ENCODE assay signal across 28 cellular contexts in the genomic region with DNA sequence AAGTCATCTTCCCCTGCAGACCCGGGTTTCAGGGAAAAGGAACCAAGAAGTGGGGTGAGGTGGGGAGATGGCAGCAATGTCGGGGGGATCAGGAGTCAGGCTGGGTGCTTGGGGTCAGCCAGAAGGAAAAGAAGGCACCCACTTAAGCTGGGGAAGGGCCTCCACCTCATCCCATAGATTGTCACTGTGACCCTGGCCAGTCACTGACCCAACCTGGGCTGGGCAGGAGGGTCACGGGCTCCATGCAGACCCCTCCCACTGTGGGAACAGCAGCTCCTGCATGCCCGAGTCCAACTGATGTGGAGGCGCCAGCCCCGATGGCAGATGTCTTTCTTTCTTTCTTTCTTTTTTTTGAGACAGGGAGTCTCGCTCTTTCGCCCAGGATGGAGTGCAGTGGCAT. TPM values are rescaled to one million over a fixed set of nuclear protein-coding genes. Genes with fewer than 3 reads are reported as not detected.
A peak's percentile ranks its signal among the peaks of the same experiment; 100 is the strongest.
DNase-seq lines count a peak whose midpoint lies in the region; ATAC-seq and TF ChIP-seq lines count a peak whose summit lies in the region.
"Had no signal": no experiment of that assay in that cellular context is flagged by ENCODE, and none has a peak within 500 bp of the region (broad histone marks: within the 10 kb centered on the region; RNA-seq: fewer than 3 reads in every experiment).

No MANE protein-coding gene starts in this region.

- CTCF ChIA-PET in MCF 10A (lab: Yijun Ruan, JAX), result interaction anchor here (2.6 kb wide), 1 partner anchor 12 kb away, joined by 12 read pairs; no protein-coding TSS in a partner anchor

- peak overlapping the region; percentile 32 for H3K27ac Mint-ChIP-seq in MCF 10A (ENCODE audit: low read depth, unreplicated experiment)
- H3K27ac Mint-ChIP-seq in T-helper 2 cell treated with Interferon-gamma antibody and Interleukin-4, amounts not matched to agents 5 μg/mL and 100 μg/mL, for 36 hours, result no peak overlapping the region
- H3K27ac Mint-ChIP-seq: activated CD8-positive, alpha-beta T cell treated with anti-CD3 and anti-CD28 coated beads, Interleukin-2, amount 10 ng/mL, durations not matched to agents 7 days and 5 days; memory B cell; stimulated activated effector memory CD8-positive, alpha-beta T cell treated with anti-CD3 and anti-CD28 coated beads, Interleukin-12 subunit alpha, Interleukin-12 subunit beta, amount 100 ng/mL, for 72 hours had no signal

- H3K36me3 Mint-ChIP-seq in MCF 10A (ENCODE audit: insufficient read depth, unreplicated experiment), result no peaks in the 10 kb centered on the region
- no peaks in the 10 kb centered on the region for H3K36me3 Mint-ChIP-seq in T-helper 2 cell treated with Interferon-gamma antibody and Interleukin-4, amounts not matched to agents 5 μg/mL and 100 μg/mL, for 36 hours (ENCODE audit: low read depth)
- H3K36me3 Mint-ChIP-seq: stimulated activated effector memory CD8-positive, alpha-beta T cell treated with anti-CD3 and anti-CD28 coated beads, Interleukin-12 subunit alpha, Interleukin-12 subunit beta, amount 100 ng/mL, for 72 hours had no signal

- H3K9me3 Mint-ChIP-seq in MCF 10A (ENCODE audit: unreplicated experiment), result no peaks in the 10 kb centered on the region
- no peaks in the 10 kb centered on the region for H3K9me3 Mint-ChIP-seq in T-helper 2 cell treated with Interferon-gamma antibody and Interleukin-4, amounts not matched to agents 5 μg/mL and 100 μg/mL, for 36 hours
- H3K9me3 Mint-ChIP-seq: CD4-positive, alpha-beta memory T cell; memory B cell; naive thymus-derived CD8-positive, alpha-beta T cell; stimulated activated effector memory CD8-positive, alpha-beta T cell treated with anti-CD3 and anti-CD28 coated beads, Interleukin-12 subunit alpha, Interleukin-12 subunit beta, amount 100 ng/mL, for 72 hours had no signal

- ATAC-seq in right cardiac atrium (no peak), upper lobe of left lung (ENCODE audit: low FRiP score in 2 of 2) (no peak), HG03565 (IDR thresholded peaks at IDR 0.05; ENCODE audit: unreplicated experiment) (no peak)
- ATAC-seq: activated CD8-positive, alpha-beta T cell treated with anti-CD3 and anti-CD28 coated beads, Interleukin-2, amount 10 ng/mL, durations not matched to agents 7 days and 5 days; HCT116; K562; naive thymus-derived CD8-positive, alpha-beta T cell; stimulated activated effector memory CD8-positive, alpha-beta T cell treated with anti-CD3 and anti-CD28 coated beads, Interleukin-12 subunit alpha, Interleukin-12 subunit beta, amount 100 ng/mL, for 72 hours had no signal

- H3K4me3 Mint-ChIP-seq in MCF 10A (ENCODE audit: unreplicated experiment), result no peak overlapping the region
- no peak overlapping the region for H3K4me3 Mint-ChIP-seq in T-helper 2 cell treated with Interferon-gamma antibody and Interleukin-4, amounts not matched to agents 5 μg/mL and 100 μg/mL, for 36 hours
- H3K4me3 Mint-ChIP-seq: activated CD8-positive, alpha-beta T cell treated with anti-CD3 and anti-CD28 coated beads, Interleukin-2, amount 10 ng/mL, durations not matched to agents 7 days and 5 days; CD4-positive, alpha-beta memory T cell; memory B cell; stimulated activated effector memory CD8-positive, alpha-beta T cell treated with anti-CD3 and anti-CD28 coated beads, Interleukin-12 subunit alpha, Interleukin-12 subunit beta, amount 100 ng/mL, for 72 hours had no signal

- H3K4me1 Mint-ChIP-seq in MCF 10A (ENCODE audit: insufficient read depth, unreplicated experiment), result peaks cover 6% of the 10 kb centered on the region
- no peaks in the 10 kb centered on the region for H3K4me1 Mint-ChIP-seq in T-helper 2 cell treated with Interferon-gamma antibody and Interleukin-4, amounts not matched to agents 5 μg/mL and 100 μg/mL, for 36 hours (ENCODE audit: low read depth)
- H3K4me1 Mint-ChIP-seq: CD4-positive, alpha-beta memory T cell; memory B cell; naive thymus-derived CD8-positive, alpha-beta T cell; stimulated activated effector memory CD8-positive, alpha-beta T cell treated with anti-CD3 and anti-CD28 coated beads, Interleukin-12 subunit alpha, Interleukin-12 subunit beta, amount 100 ng/mL, for 72 hours had no signal

- no peak for TF ChIP-seq CTCF in MCF 10A (IDR thresholded peaks at IDR 0.05; ENCODE audit: unreplicated experiment)
- no peak for TF ChIP-seq CTCF in breast epithelium (IDR thresholded peaks at IDR 0.05)
- no peak for TF ChIP-seq CTCF in prostate gland (IDR thresholded peaks at IDR 0.05)
- TF ChIP-seq CTCF in upper lobe of left lung (IDR thresholded peaks at IDR 0.05), result no peak

- DNase-seq in MCF 10A (ENCODE audit: unreplicated experiment) (no peak), breast epithelium (ENCODE audit: low spot score in 2 of 2) (no peak), right cardiac atrium (no peak), prostate gland (ENCODE audit: low spot score) (no peak), upper lobe of left lung (peak in 1 of 2 donors; percentile 41), ureter (ENCODE audit: low spot score) (no peak)
- DNase-seq in T-helper 2 cell treated with Interferon-gamma antibody and Interleukin-4, amounts not matched to agents 5 μg/mL and 100 μg/mL, for 36 hours (ENCODE audit: low spot score), result no peak
- DNase-seq: activated CD4-positive, CD25-positive, alpha-beta regulatory T cell treated with anti-CD3 and anti-CD28 coated beads, Interleukin-2, amount 50 U/mL, for 72 hours; activated CD8-positive, alpha-beta T cell treated with anti-CD3 and anti-CD28 coated beads, Interleukin-2, amount 10 ng/mL, durations not matched to agents 7 days and 5 days; activated naive CD4-positive, alpha-beta T cell; CD4-positive, alpha-beta memory T cell; dermis blood vessel endothelial cell; DMS 273 treated with DMSO at 0.1 percent for 48 hours; foreskin melanocyte; kidney; naive thymus-derived CD8-positive, alpha-beta T cell; NCI-H146; NCI-H2171 treated with DMSO at 0.1 percent for 48 hours; NCI-H69; stimulated activated CD4-positive, alpha-beta T cell treated with anti-CD3 and anti-CD28 coated beads, Interleukin-2, amount 100 ng/mL, for 24 hours; testis had no signal

- 83% methylated on average over 8 of the region's 8 CpGs for WGBS in right cardiac atrium
- 69% methylated on average over 8 of the region's 8 CpGs for WGBS in prostate gland
- WGBS in upper lobe of left lung, 2 donors, result 78 to 83% methylated on average over 8 of the region's 8 CpGs

- H3K27ac ChIP-seq in breast epithelium, result peak overlapping the region in 1 of 2 donors; percentile 63
- peak overlapping the region; percentile 69 for H3K27ac ChIP-seq in right cardiac atrium (ENCODE audit: low read length)
- peak overlapping the region; percentile 12 to 34 for H3K27ac ChIP-seq in prostate gland
- H3K27ac ChIP-seq in upper lobe of left lung, result peak overlapping the region; percentile 26 to 71 (median 64)
- H3K27ac ChIP-seq: 22Rv1, parathyroid adenoma had no signal

- H3K4me1 ChIP-seq in breast epithelium, result no peaks in the 10 kb centered on the region
- H3K4me1 ChIP-seq in right cardiac atrium (ENCODE audit: control insufficient read depth, insufficient read depth, low read length), result peaks cover 13% of the 10 kb centered on the region
- no peaks in the 10 kb centered on the region for H3K4me1 ChIP-seq in prostate gland (replicated peaks)
- H3K4me1 ChIP-seq in upper lobe of left lung, result peaks cover 16 to 18% (median 17%) of the 10 kb centered on the region in 4 donors
- H3K4me1 ChIP-seq: parathyroid adenoma had no signal

- intact Hi-C loops in MCF 10A (cut with micrococcal nuclease) (no loop called here), breast epithelium (cut with DNase I; ENCODE audit: low total_unique reads) (no loop called here), right cardiac atrium (cut with DNase I) (no loop called here), prostate gland (cut with DNase I) (no loop called here)

- no peak for TF ChIP-seq POLR2A in breast epithelium (IDR thresholded peaks at IDR 0.05)
- TF ChIP-seq POLR2A in prostate gland (IDR thresholded peaks at IDR 0.05), result no peak
- TF ChIP-seq POLR2A in upper lobe of left lung (IDR thresholded peaks at IDR 0.05), result no peak

- no peak for TF ChIP-seq EP300 in upper lobe of left lung (IDR thresholded peaks at IDR 0.05)

- H3K27me3 ChIP-seq in breast epithelium, result no peaks in the 10 kb centered on the region
- H3K27me3 ChIP-seq in right cardiac atrium (ENCODE audit: control insufficient read depth, insufficient read depth), result no peaks in the 10 kb centered on the region
- H3K27me3 ChIP-seq in prostate gland (replicated peaks; ENCODE audit: insufficient read depth), result no peaks in the 10 kb centered on the region
- H3K27me3 ChIP-seq in upper lobe of left lung, result no peaks in the 10 kb centered on the region
- H3K27me3 ChIP-seq: testis had no signal

- POLR2A ChIA-PET in MCF 10A (lab: Yijun Ruan, JAX), result interaction anchor here (0.7 kb wide), 1 partner anchor 88 kb away, joined by 3 read pairs; no protein-coding TSS in a partner anchor

- H3K36me3 ChIP-seq in breast epithelium (no peaks in the 10 kb centered on the region), prostate gland (no peaks in the 10 kb centered on the region), upper lobe of left lung (no peaks in the 10 kb centered on the region)

- no TSS peak for BruUV-seq in MCF 10A (replicated peaks; lab: Mats Ljungman, UMichigan)

- H3K9me3 ChIP-seq in breast epithelium, result no peaks in the 10 kb centered on the region
- H3K9me3 ChIP-seq in right cardiac atrium (ENCODE audit: control insufficient read depth, low read length), result no peaks in the 10 kb centered on the region
- H3K9me3 ChIP-seq in prostate gland, result no peaks in the 10 kb centered on the region
- H3K9me3 ChIP-seq in upper lobe of left lung, result no peaks in the 10 kb centered on the region
- H3K9me3 ChIP-seq: testis had no signal

- H3K4me3 ChIP-seq in breast epithelium, result no peak overlapping the region
- no peak overlapping the region for H3K4me3 ChIP-seq in right cardiac atrium (ENCODE audit: low read length)
- H3K4me3 ChIP-seq in prostate gland, result no peak overlapping the region
- H3K4me3 ChIP-seq in upper lobe of left lung, result no peak overlapping the region
- H3K4me3 ChIP-seq: K562, testis had no signal

- no peaks in the 10 kb centered on the region for H3K27me3 Mint-ChIP-seq in MCF 10A (ENCODE audit: insufficient read depth, unreplicated experiment)
- H3K27me3 Mint-ChIP-seq in T-helper 2 cell treated with Interferon-gamma antibody and Interleukin-4, amounts not matched to agents 5 μg/mL and 100 μg/mL, for 36 hours (ENCODE audit: low read depth), result peaks cover 7% of the 10 kb centered on the region
- H3K27me3 Mint-ChIP-seq: CD4-positive, alpha-beta memory T cell; naive thymus-derived CD8-positive, alpha-beta T cell had no signal

RNA-seq across cellular contexts. Expression of a gene that starts 53.6 kb away (rescaled TPM):
- total RNA-seq in MCF 10A (2022) (not detected in 2 replicates), breast epithelium (1 to 10 TPM; 4.4 to 6.2 (median 5.9) TPM), right cardiac atrium (1 to 10 TPM; 3.5 to 5.9 (median 5.0) TPM), prostate gland (10 to 100 TPM; 10.3 to 14.0 TPM), upper lobe of left lung (1 to 10 TPM; 1.8 to 9.4 (median 7.1) TPM), ureter (14.1 TPM)
- 4.6 TPM for polyA plus RNA-seq in right cardiac atrium
- total RNA-seq: dermis blood vessel endothelial cell, K562 had no signal
- polyA plus RNA-seq: K562 had no signal
